Comparison of ENCODE assay signal across 20 cellular contexts in the genomic region with DNA sequence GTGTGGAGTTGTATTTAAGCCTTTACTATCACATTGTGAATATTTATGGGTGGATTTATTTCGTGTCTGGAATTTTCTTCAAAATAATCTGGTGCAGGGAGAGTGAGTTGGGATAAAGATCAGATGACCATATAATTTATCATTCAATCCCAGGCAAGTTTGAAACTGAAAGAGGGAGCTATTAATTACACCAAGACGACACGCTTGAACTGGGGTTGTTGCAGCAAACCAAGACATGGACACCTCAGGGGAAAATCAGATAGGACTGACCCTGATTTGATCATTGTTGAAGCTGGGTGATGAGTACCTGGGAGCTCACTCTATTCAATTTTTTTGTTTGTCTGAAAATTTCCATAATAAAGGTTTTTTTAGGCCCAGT. TPM values are rescaled to one million over a fixed set of nuclear protein-coding genes. Genes with fewer than 3 reads are reported as not detected.
DNase-seq lines count a peak whose midpoint lies in the region; ATAC-seq, FAIRE-seq and TF ChIP-seq lines count a peak whose summit lies in the region.
"Had no signal": no experiment of that assay in that cellular context is flagged by ENCODE, and none has a peak within 500 bp of the region (broad histone marks: within the 10 kb centered on the region; RNA-seq: fewer than 3 reads in every experiment).

No MANE protein-coding gene starts in this region.

- peak overlapping the region; percentile 13 to 74 for H3K4me3 Mint-ChIP-seq in activated T-cell treated with anti-CD3 and anti-CD28 coated beads, Interleukin-2, amount 50 U/mL, for 72 hours
- H3K4me3 Mint-ChIP-seq in stimulated activated effector memory CD8-positive, alpha-beta T cell treated with anti-CD3 and anti-CD28 coated beads, Interleukin-12 subunit alpha, Interleukin-12 subunit beta, amount 100 ng/mL, for 72 hours: peak overlapping the region; percentile 6
- H3K4me3 Mint-ChIP-seq: dendritic cell treated with granulocyte-macrophage colony-stimulating factor and Interleukin-4, amounts not matched to agents 40 ng/mL and 50 ng/mL, for 4 days; type B pancreatic cell had no signal

- in situ Hi-C loops in K562 (cut with MboI): no loop called here

- H3K4me3 ChIP-seq in K562: no peak overlapping the region
- H3K4me3 ChIP-seq: HAP-1 had no signal

- TF ChIP-seq RAD21 in K562 (CRISPR knock-in tag; conservative IDR thresholded peaks at IDR 0.05 in 1 of 2, IDR thresholded peaks at IDR 0.05 in 1 of 2): no peak

- intact Hi-C loops in K562 (cut with micrococcal nuclease): no loop called here

- no peak for FAIRE-seq in K562 (lab: Jason Lieb, UNC)

- H3K9ac ChIP-seq in K562 (ENCODE audit: insufficient read depth in 1 of 2, low read depth in 2 of 2, low read length in 2 of 2): peak overlapping the region; percentile 45 to 88; a peak in 3 of 4 replicates

- BruUV-seq in K562 (replicated peaks; lab: Mats Ljungman, UMichigan): no TSS peak

- no peak for TF ChIP-seq CTCF in K562 (IDR thresholded peaks at IDR 0.05 in 2 of 3, conservative IDR thresholded peaks at IDR 0.05 in 1 of 3; ENCODE audit: insufficient read depth in 2 of 3, low read depth in 1 of 3, low read length in 3 of 3)

- no peaks in the 10 kb centered on the region for H3K9me1 ChIP-seq in K562 (ENCODE audit: control insufficient read depth, insufficient read depth, low read length)

- POLR2A ChIA-PET in K562 (lab: Yijun Ruan, JAX): interaction anchor here (1.0 to 1.4 kb wide), 4 partner anchors 9 to 87 kb away, joined by 3 to 5 read pairs (median 4); no protein-coding TSS in a partner anchor

- H3K36me3 ChIP-seq in K562 (ENCODE audit: control insufficient read depth, insufficient read depth, low read length): no peaks in the 10 kb centered on the region; the same call in 2 of the 3 replicates
- H3K36me3 ChIP-seq: HAP-1 had no signal

- peaks cover 9 to 11% of the 10 kb centered on the region in 2 donors for H3K36me3 Mint-ChIP-seq in activated T-cell treated with anti-CD3 and anti-CD28 coated beads, Interleukin-2, amount 50 U/mL, for 72 hours (ENCODE audit: insufficient read depth in 2 of 2)
- peaks cover 8% of the 10 kb centered on the region for H3K36me3 Mint-ChIP-seq in stimulated activated effector memory CD8-positive, alpha-beta T cell treated with anti-CD3 and anti-CD28 coated beads, Interleukin-12 subunit alpha, Interleukin-12 subunit beta, amount 100 ng/mL, for 72 hours

- WGBS in K562 (ENCODE audit: insufficient coverage, low coverage, missing lambda C conversion rate): 6% methylated on average over 3 of the region's 3 CpGs

- H3K27me3 Mint-ChIP-seq in activated T-cell treated with anti-CD3 and anti-CD28 coated beads, Interleukin-2, amount 50 U/mL, for 72 hours (ENCODE audit: low read depth): no peaks in the 10 kb centered on the region
- H3K27me3 Mint-ChIP-seq: dendritic cell treated with granulocyte-macrophage colony-stimulating factor and Interleukin-4, amounts not matched to agents 40 ng/mL and 50 ng/mL, for 4 days; type B pancreatic cell had no signal

- H3K4me1 ChIP-seq in K562 (replicated peaks in 1 of 2; ENCODE audit: control insufficient read depth in 2 of 2, insufficient read depth in 2 of 2, low read length in 2 of 2): peaks cover 39 to 71% of the 10 kb centered on the region in 2 experiments
- H3K4me1 ChIP-seq: foreskin keratinocyte had no signal

- peaks cover 93% of the 10 kb centered on the region for H3K79me2 ChIP-seq in K562 (ENCODE audit: control insufficient read depth, insufficient read depth, low read length)

- TF ChIP-seq POLR2A in K562 (conservative IDR thresholded peaks at IDR 0.05): no peak

- no peak for DNase-seq in activated T-cell treated with anti-CD3 and anti-CD28 coated beads, Interleukin-2, amount 50 U/mL, for 72 hours
- DNase-seq in activated T-cell treated with anti-CD3 and anti-CD28 coated beads for 4 hours (no peak), OCI-M1 (lab: John Stamatoyannopoulos, UW) (peak; percentile 66), K562 (ENCODE audit: extremely low read depth in 1 of 4, low spot score in 3 of 4) (no peak), NCI-H748 treated with DMSO at 0.1 percent for 48 hours (lab: John Stamatoyannopoulos, UW) (no peak)
- DNase-seq in stimulated activated effector memory CD8-positive, alpha-beta T cell treated with anti-CD3 and anti-CD28 coated beads, Interleukin-12 subunit alpha, Interleukin-12 subunit beta, amount 100 ng/mL, for 72 hours (ENCODE audit: low spot score in 2 of 2): no peak
- DNase-seq: ACHN, DMS79 treated with DMSO at 0.1 percent for 48 hours, foreskin keratinocyte, IMR-90, midbrain, NCI-H187, nucleus accumbens had no signal

- H4K20me1 ChIP-seq in K562 (replicated peaks; ENCODE audit: control insufficient read depth, insufficient read depth, low read length): no peaks in the 10 kb centered on the region

- no peaks in the 10 kb centered on the region for H3K9me3 ChIP-seq in K562 (replicated peaks; ENCODE audit: control insufficient read depth, insufficient read depth, low read depth, low read length)
- H3K9me3 ChIP-seq: HAP-1 had no signal

- ATAC-seq in activated T-cell treated with anti-CD3 and anti-CD28 coated beads, Interleukin-2, amount 50 U/mL, for 72 hours (replicated peaks in 1 of 2): no peak
- ATAC-seq in K562: no peak
- ATAC-seq in stimulated activated effector memory CD8-positive, alpha-beta T cell treated with anti-CD3 and anti-CD28 coated beads, Interleukin-12 subunit alpha, Interleukin-12 subunit beta, amount 100 ng/mL, for 72 hours: no peak
- no peak for ATAC-seq in HG03139 (IDR thresholded peaks at IDR 0.05; ENCODE audit: unreplicated experiment)
- ATAC-seq in GM21526 (IDR thresholded peaks at IDR 0.05; ENCODE audit: low FRiP score, unreplicated experiment): no peak
- ATAC-seq: foreskin keratinocyte had no signal

- H3K4me2 ChIP-seq in K562 (ENCODE audit: insufficient read depth, low read length): peak overlapping the region; percentile 70

- TF ChIP-seq EP300 in K562 (IDR thresholded peaks at IDR 0.05; ENCODE audit: low read length): no peak

- no peaks in the 10 kb centered on the region for H3K27me3 ChIP-seq in K562 (ENCODE audit: control insufficient read depth in 2 of 2, insufficient read depth in 2 of 2, low read length in 2 of 2)
- H3K27me3 ChIP-seq: foreskin keratinocyte had no signal

- H3K27ac Mint-ChIP-seq in activated T-cell treated with anti-CD3 and anti-CD28 coated beads, Interleukin-2, amount 50 U/mL, for 72 hours: peak overlapping the region; percentile 84
- H3K27ac Mint-ChIP-seq in stimulated activated effector memory CD8-positive, alpha-beta T cell treated with anti-CD3 and anti-CD28 coated beads, Interleukin-12 subunit alpha, Interleukin-12 subunit beta, amount 100 ng/mL, for 72 hours: peak overlapping the region; percentile 48
- H3K27ac Mint-ChIP-seq: dendritic cell treated with granulocyte-macrophage colony-stimulating factor and Interleukin-4, amounts not matched to agents 40 ng/mL and 50 ng/mL, for 4 days; type B pancreatic cell had no signal

- H2AFZ ChIP-seq in K562 (ENCODE audit: low read depth, low read length): 0 out of 2 replicates have a peak overlapping the region, but pooled peaks have one; percentile 7

- peaks cover 54% of the 10 kb centered on the region for H3K4me1 Mint-ChIP-seq in activated T-cell treated with anti-CD3 and anti-CD28 coated beads, Interleukin-2, amount 50 U/mL, for 72 hours (ENCODE audit: low read depth)
- H3K4me1 Mint-ChIP-seq in stimulated activated effector memory CD8-positive, alpha-beta T cell treated with anti-CD3 and anti-CD28 coated beads, Interleukin-12 subunit alpha, Interleukin-12 subunit beta, amount 100 ng/mL, for 72 hours: peaks cover 55% of the 10 kb centered on the region

- CTCF ChIA-PET in K562 (lab: Yijun Ruan, JAX; ENCODE audit: low intra/inter-chr PET ratio): no interaction called here

- H3K9me3 Mint-ChIP-seq in activated T-cell treated with anti-CD3 and anti-CD28 coated beads, Interleukin-2, amount 50 U/mL, for 72 hours: peaks cover 0 to 6% of the 10 kb centered on the region in 2 donors
- H3K9me3 Mint-ChIP-seq in stimulated activated effector memory CD8-positive, alpha-beta T cell treated with anti-CD3 and anti-CD28 coated beads, Interleukin-12 subunit alpha, Interleukin-12 subunit beta, amount 100 ng/mL, for 72 hours: no peaks in the 10 kb centered on the region
- H3K9me3 Mint-ChIP-seq: dendritic cell treated with granulocyte-macrophage colony-stimulating factor and Interleukin-4, amounts not matched to agents 40 ng/mL and 50 ng/mL, for 4 days; type B pancreatic cell had no signal

- H3K27ac ChIP-seq in K562 (ENCODE audit: extremely low read depth, low read depth, low read length): peak overlapping the region; percentile 81
- H3K27ac ChIP-seq: foreskin keratinocyte, RWPE1, VCaP had no signal

RNA-seq across cellular contexts. Expression of gene LDHD, which starts 42.2 kb away (rescaled TPM):
- total RNA-seq in activated T-cell treated with anti-CD3 and anti-CD28 coated beads, Interleukin-2, amount 50 U/mL, for 72 hours: under 1 TPM; 0.35 to 0.43 TPM
- 0.48 and 1.4 TPM in 2 replicates for total RNA-seq in K562 (2011; cell fraction: chromatin; rRNA removed; ENCODE audit: low replicate concordance)
- 1.7 and 3.0 TPM in 2 replicates for total RNA-seq in K562 (2011; cell fraction: nucleolus; rRNA removed)
- total RNA-seq in K562 (2011; cell fraction: nucleoplasm; rRNA removed): 1.1 and 1.5 TPM in 2 replicates
- 0.33 and 0.73 TPM in 2 replicates for total RNA-seq in K562 (2014; rRNA removed)
- total RNA-seq in K562 (2014; rRNA removed; fragmentation: Illumina TruSeq; extraction: Trizol): not detected in 2 replicates
- 0.19 and 0.40 TPM in 2 replicates for total RNA-seq in K562 (2015; rRNA removed; fragmentation: Illumina TruSeq; extraction: Trizol)
- 0.69 and 0.83 TPM in 2 replicates for total RNA-seq in K562 (2021)
- 0.08 and 0.33 TPM in 2 replicates for polyA plus RNA-seq in K562 (2011; rRNA removed)
- polyA plus RNA-seq in K562 (2011; cell fraction: cytosol; rRNA removed): 0.21 and 1.0 TPM in 2 replicates
- 0.42 and 2.2 TPM in 2 replicates for polyA plus RNA-seq in K562 (2011; cell fraction: nucleus; rRNA removed)
- 0.61 and 0.93 TPM in 2 replicates for polyA plus RNA-seq in K562 (2012)
- 0.19 and 0.25 TPM in 2 replicates for polyA plus RNA-seq in K562 (2014; fragmentation: Illumina TruSeq; extraction: Trizol)
- not detected for polyA plus RNA-seq in K562 (2014; fragmentation: Nextera tagmentation; extraction: Ambion mirVana)
- polyA plus RNA-seq in K562 (2014; rRNA removed): 0.39 and 0.86 TPM in 2 replicates
- 0.21 TPM in 1 of 2 replicates, not detected in the other for polyA minus RNA-seq in K562 (2011; rRNA and poly(A)+ RNA removed)
- polyA minus RNA-seq in K562 (2011; cell fraction: cytosol; rRNA and poly(A)+ RNA removed): not detected in 2 replicates
- 0.44 and 1.1 TPM in 2 replicates for polyA minus RNA-seq in K562 (2011; cell fraction: nucleus; rRNA and poly(A)+ RNA removed)
